Comparison of ENCODE assay signal across 1 cellular context in the genomic region with DNA sequence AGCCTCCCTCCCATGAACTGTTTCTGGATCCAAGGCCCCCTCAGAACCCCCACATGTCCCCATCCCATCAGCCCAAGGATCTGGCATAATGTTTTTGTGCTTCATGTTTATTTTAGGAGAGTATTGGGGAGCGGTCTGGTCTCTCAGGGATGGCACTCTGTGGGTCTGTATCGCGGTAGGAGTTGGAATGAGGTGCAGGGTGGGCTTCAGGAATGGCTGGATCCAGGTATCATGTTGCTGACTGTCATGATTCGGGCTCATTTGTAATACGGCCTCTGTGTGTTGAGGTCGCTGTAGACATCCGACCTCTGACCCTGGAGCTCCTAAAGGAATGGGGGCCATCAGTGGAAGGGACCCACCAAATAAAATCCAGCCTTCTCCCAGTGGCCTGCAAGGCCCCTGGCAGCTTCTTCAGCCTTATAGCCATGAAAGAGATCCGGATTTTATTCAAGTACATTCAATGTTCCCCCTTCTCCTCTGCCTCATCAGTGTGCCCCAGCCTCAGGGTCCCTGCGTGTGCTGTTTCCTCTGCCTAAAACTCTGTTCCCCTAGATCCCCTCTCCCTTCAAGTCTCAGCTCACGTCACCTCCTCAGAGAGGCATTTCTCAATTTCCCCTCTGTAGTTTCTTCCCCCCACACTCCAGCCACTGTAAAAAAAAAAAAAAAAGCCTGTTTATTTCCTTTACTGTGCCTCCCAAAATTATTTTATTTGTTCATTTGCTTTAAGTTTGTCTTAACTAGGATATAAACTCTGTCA.
TF ChIP-seq lines count a peak whose summit lies in the region.

No MANE protein-coding gene starts in this region.

TF ChIP-seq in GM23338, 12 proteins besides CTCF, POLR2A, EP300 and RAD21 (continued from another document):
- TF ChIP-seq ZNF462 (CRISPR knock-in tag; IDR thresholded peaks at IDR 0.05) (no peak), NANOG (IDR thresholded peaks at IDR 0.05; ENCODE audit: borderline replicate concordance) (no peak), JUNB (IDR thresholded peaks at IDR 0.05; ENCODE audit: unreplicated experiment) (no peak), POLR2AphosphoS5 (IDR thresholded peaks at IDR 0.05; ENCODE audit: low read depth) (no peak), EZH2phosphoT487 (IDR thresholded peaks at IDR 0.05; ENCODE audit: unreplicated experiment) (no peak), CREB1 (CRISPR knock-in tag; IDR thresholded peaks at IDR 0.05; ENCODE audit: low read depth) (no peak), ZNF331 (CRISPR knock-in tag; IDR thresholded peaks at IDR 0.05; ENCODE audit: low read depth) (no peak), EZH2 (IDR thresholded peaks at IDR 0.05; ENCODE audit: low read depth, unreplicated experiment) (no peak), REST (IDR thresholded peaks at IDR 0.05; ENCODE audit: unreplicated experiment) (no peak), STAT1 (IDR thresholded peaks at IDR 0.05; ENCODE audit: unreplicated experiment) (no peak)
- TF ChIP-seq, protein P1, sequence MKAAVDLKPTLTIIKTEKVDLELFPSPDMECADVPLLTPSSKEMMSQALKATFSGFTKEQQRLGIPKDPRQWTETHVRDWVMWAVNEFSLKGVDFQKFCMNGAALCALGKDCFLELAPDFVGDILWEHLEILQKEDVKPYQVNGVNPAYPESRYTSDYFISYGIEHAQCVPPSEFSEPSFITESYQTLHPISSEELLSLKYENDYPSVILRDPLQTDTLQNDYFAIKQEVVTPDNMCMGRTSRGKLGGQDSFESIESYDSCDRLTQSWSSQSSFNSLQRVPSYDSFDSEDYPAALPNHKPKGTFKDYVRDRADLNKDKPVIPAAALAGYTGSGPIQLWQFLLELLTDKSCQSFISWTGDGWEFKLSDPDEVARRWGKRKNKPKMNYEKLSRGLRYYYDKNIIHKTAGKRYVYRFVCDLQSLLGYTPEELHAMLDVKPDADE (IDR thresholded peaks at IDR 0.05): no peak
TF ChIP-seq in GM23338: peak in this region for 0.
